ENCODE assay signal across 30 cellular contexts in the genomic region with DNA sequence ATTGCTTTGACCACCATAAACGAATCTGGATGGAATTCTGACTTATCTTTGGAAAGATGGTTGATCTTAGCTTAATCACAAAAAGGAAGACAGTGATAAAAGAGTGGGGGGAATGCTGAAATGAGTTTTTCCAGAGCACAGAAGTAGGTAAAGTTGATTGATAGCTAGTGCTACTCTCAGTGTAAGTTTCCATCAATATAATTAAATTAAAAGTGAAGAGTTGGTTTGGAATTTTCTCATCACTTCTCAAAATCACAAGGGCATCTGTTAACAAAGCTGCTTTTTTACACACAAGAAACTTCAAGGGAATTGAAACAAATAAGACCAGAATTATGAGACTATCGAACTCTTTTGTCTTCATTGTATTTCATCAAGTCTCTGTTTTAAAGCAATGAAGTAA.
"Had no signal": no experiment of that assay in that cellular context is flagged by ENCODE, and none has a peak within 500 bp of the region (broad histone marks: within the 10 kb centered on the region; RNA-seq: fewer than 3 reads in every experiment).

No MANE protein-coding gene starts in this region.

- H3K27me3 ChIP-seq: adrenal gland, ascending aorta, body of pancreas, brain microvascular endothelial cell, breast epithelium, cardiac muscle cell had no signal

- H3K9me3 ChIP-seq: adrenal gland, body of pancreas had no signal

- H3K4me1 ChIP-seq: adrenal gland, ascending aorta, body of pancreas, breast epithelium had no signal

- H3K4me3 ChIP-seq: adrenal gland, ascending aorta, body of pancreas, breast epithelium, cardiac muscle cell had no signal

- DNase-seq: activated effector memory CD4-positive, alpha-beta T cell treated with anti-CD3 and anti-CD28 coated beads, Interleukin-2, amount 50 U/mL, for 16 hours; activated effector memory CD4-positive, alpha-beta T cell treated with Interleukin-2 at 50 U/mL for 16 hours; activated gamma-delta T cell; activated gamma-delta T cell treated with Interleukin-2 at 50 U/mL for 16 hours; activated naive CD4-positive, alpha-beta T cell; activated naive CD4-positive, alpha-beta T cell treated with anti-CD3 and anti-CD28 coated beads for 36 hours; activated naive CD4-positive, alpha-beta T cell treated with anti-CD3 and anti-CD28 coated beads, Interleukin-2, amount 10 ng/mL, durations not matched to agents 7 days and 5 days; activated naive CD4-positive, alpha-beta T cell treated with anti-CD3 and anti-CD28 coated beads, Interleukin-2, amount 50 U/mL, for 16 hours; activated naive CD4-positive, alpha-beta T cell treated with Interleukin-2 at 50 U/mL for 16 hours; activated naive CD8-positive, alpha-beta T cell treated with anti-CD3 and anti-CD28 coated beads for 36 hours; activated naive CD8-positive, alpha-beta T cell treated with anti-CD3 and anti-CD28 coated beads, Interleukin-2, amount 10 ng/mL, durations not matched to agents 7 days and 5 days; activated naive CD8-positive, alpha-beta T cell treated with anti-CD3 and anti-CD28 coated beads, Interleukin-2, amount 50 U/mL, for 24 hours; activated T-cell treated with anti-CD3 and anti-CD28 coated beads, Interleukin-2, amount 50 U/mL, for 4 hours; activated T-cell treated with anti-CD3 and anti-CD28 coated beads, Interleukin-2, amount 50 U/mL, for 48 hours; activated T-cell treated with anti-CD3 and anti-CD28 coated beads, Interleukin-2, amount 50 U/mL, for 72 hours; adrenal gland; amniotic stem cell; amygdala; anterior cingulate cortex; aorta; body of pancreas; brain microvascular endothelial cell; caudate nucleus; central memory CD4-positive, alpha-beta T cell; cerebellar nuclear complex had no signal

- H3K27ac ChIP-seq: adrenal gland, ascending aorta, body of pancreas, brain microvascular endothelial cell, breast epithelium, cardiac muscle cell had no signal

- H3K36me3 ChIP-seq: adrenal gland, ascending aorta, brain microvascular endothelial cell, breast epithelium, cardiac muscle cell had no signal

- ATAC-seq: activated naive CD4-positive, alpha-beta T cell treated with anti-CD3 and anti-CD28 coated beads, Interleukin-2, amount 50 U/mL, for 72 hours; activated naive CD8-positive, alpha-beta T cell treated with anti-CD3 and anti-CD28 coated beads, Interleukin-2, amount 50 U/mL, for 24 hours; activated T-cell treated with anti-CD3 and anti-CD28 coated beads, Interleukin-2, amount 50 U/mL, for 4 hours; activated T-cell treated with anti-CD3 and anti-CD28 coated beads, Interleukin-2, amount 50 U/mL, for 72 hours; activated T-helper 17 cell treated with anti-CD3 and anti-CD28 coated beads, Interleukin-2, amount 50 U/mL, for 72 hours; body of pancreas had no signal
